In the genomic region with DNA sequence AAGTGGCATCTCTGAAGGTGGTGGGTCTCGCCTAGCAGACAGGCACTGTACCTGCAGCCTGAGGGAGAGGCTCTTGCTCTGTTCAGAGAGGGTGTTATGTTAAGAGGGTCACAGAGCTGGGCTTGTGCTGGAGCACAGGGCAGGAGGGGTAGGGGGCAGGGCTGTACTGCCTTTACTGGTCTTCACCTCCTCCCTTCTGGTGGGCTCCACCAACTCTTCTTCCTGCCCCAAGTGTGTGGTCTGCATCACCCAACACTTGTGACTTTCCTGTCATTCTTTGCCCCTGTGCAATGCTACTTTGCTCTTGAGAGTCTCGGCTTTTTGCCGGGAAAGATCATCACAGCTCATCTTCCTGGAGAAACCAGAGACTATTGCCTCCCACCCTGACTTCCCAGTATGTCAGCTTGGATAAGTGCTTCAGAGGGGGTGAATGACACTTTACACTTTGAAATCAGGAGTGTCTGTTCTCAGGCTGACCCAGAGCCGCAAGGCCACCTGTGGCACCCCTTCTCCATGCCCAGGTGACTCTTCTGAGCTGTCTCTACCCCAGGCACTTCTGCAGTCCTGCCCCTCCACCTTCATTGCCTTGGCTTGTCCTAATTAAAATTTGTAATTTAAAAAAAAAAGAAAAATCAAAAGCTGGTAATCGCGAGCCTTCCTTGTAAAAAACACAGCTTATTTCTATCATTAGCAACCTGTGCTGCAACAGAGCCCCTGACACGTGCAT, we compare ENCODE assay signal across 15 cellular contexts. TPM values are rescaled to one million over a fixed set of nuclear protein-coding genes. Genes with fewer than 3 reads are reported as not detected.
DNase-seq lines count a peak whose midpoint lies in the region; ATAC-seq and TF ChIP-seq lines count a peak whose summit lies in the region.
"Had no signal": no experiment of that assay in that cellular context is flagged by ENCODE, and none has a peak within 500 bp of the region (broad histone marks: within the 10 kb centered on the region; RNA-seq: fewer than 3 reads in every experiment).

No MANE protein-coding gene starts in this region.

- H3K9me3 Mint-ChIP-seq in activated naive CD8-positive, alpha-beta T cell treated with anti-CD3 and anti-CD28 coated beads, Interleukin-2, amount 50 U/mL, for 24 hours = no peaks in the 10 kb centered on the region

- no peaks in the 10 kb centered on the region for H3K27me3 ChIP-seq in Peyer's patch
- H3K27me3 ChIP-seq in spleen (replicated peaks in 1 of 7) = no peaks in the 10 kb centered on the region
- H3K27me3 ChIP-seq: SJSA1, tibial nerve had no signal

- H3K4me3 Mint-ChIP-seq in activated naive CD8-positive, alpha-beta T cell treated with anti-CD3 and anti-CD28 coated beads, Interleukin-2, amount 50 U/mL, for 24 hours = peak overlapping the region; percentile 78

- TF ChIP-seq POLR2A in Peyer's patch (IDR thresholded peaks at IDR 0.05) (no peak), spleen (IDR thresholded peaks at IDR 0.05) (no peak)

- DNase-seq in NK-92 treated with Interleukin-12 subunit alpha and Interleukin-12 subunit beta, amount 100 ng/mL, for 24 hours (lab: John Stamatoyannopoulos, UW) = peak; percentile 62
- DNase-seq in NK-92 (lab: John Stamatoyannopoulos, UW; ENCODE audit: unreplicated experiment) = no peak
- DNase-seq in Peyer's patch = peak in 1 of 3 donors; percentile 48
- no peak for DNase-seq in activated naive CD8-positive, alpha-beta T cell treated with anti-CD3 and anti-CD28 coated beads, Interleukin-2, amount 50 U/mL, for 24 hours
- DNase-seq in spleen = no peak
- no peak for DNase-seq in SW 1271 (lab: John Stamatoyannopoulos, UW)
- no peak for DNase-seq in midbrain (lab: John Stamatoyannopoulos, UW)
- no peak for DNase-seq in MV-4-11 (lab: John Stamatoyannopoulos, UW)
- DNase-seq: 8988T, Calu3, NCI-H187, NCI-H748 treated with DMSO at 0.1 percent for 48 hours had no signal

- no peaks in the 10 kb centered on the region for H3K27me3 Mint-ChIP-seq in activated naive CD8-positive, alpha-beta T cell treated with anti-CD3 and anti-CD28 coated beads, Interleukin-2, amount 50 U/mL, for 24 hours

- H3K4me3 ChIP-seq in Peyer's patch (peak overlapping the region in 1 of 4 donors; percentile 3), spleen (peak overlapping the region in 5 of 8 donors; percentile 1 to 59 (median 16))
- H3K4me3 ChIP-seq: coronary artery, SJSA1, tibial nerve had no signal

- intact Hi-C loops in spleen (cut with DNase I; ENCODE audit: low total_unique reads) = no loop called here

- no peak for TF ChIP-seq CTCF in Peyer's patch (IDR thresholded peaks at IDR 0.05)
- no peak for TF ChIP-seq CTCF in spleen (IDR thresholded peaks at IDR 0.05 in 8 of 11, conservative IDR thresholded peaks at IDR 0.05 in 3 of 11)

- peaks cover 0 to 53% (median 19%) of the 10 kb centered on the region in 4 donors for H3K4me1 ChIP-seq in Peyer's patch
- H3K4me1 ChIP-seq in spleen = peaks cover 42 to 100% (median 92%) of the 10 kb centered on the region in 6 donors
- H3K4me1 ChIP-seq: SJSA1 had no signal

- H3K4me1 Mint-ChIP-seq in activated naive CD8-positive, alpha-beta T cell treated with anti-CD3 and anti-CD28 coated beads, Interleukin-2, amount 50 U/mL, for 24 hours = peaks cover 99% of the 10 kb centered on the region

- peak overlapping the region; percentile 2 to 81 (median 48) for H3K27ac ChIP-seq in Peyer's patch
- peak overlapping the region in 7 of 8 donors; percentile 15 to 89 (median 82) for H3K27ac ChIP-seq in spleen
- H3K27ac ChIP-seq: coronary artery, SJSA1 had no signal

- H3K36me3 ChIP-seq in Peyer's patch (no peaks in the 10 kb centered on the region), spleen (no peaks in the 10 kb centered on the region)
- H3K36me3 ChIP-seq: SJSA1, tibial nerve had no signal

- H3K27ac Mint-ChIP-seq in activated naive CD8-positive, alpha-beta T cell treated with anti-CD3 and anti-CD28 coated beads, Interleukin-2, amount 50 U/mL, for 24 hours = peak overlapping the region; percentile 96

- H3K9me3 ChIP-seq in Peyer's patch (no peaks in the 10 kb centered on the region), spleen (no peaks in the 10 kb centered on the region)
- H3K9me3 ChIP-seq: SJSA1, tibial nerve had no signal

- H3K36me3 Mint-ChIP-seq in activated naive CD8-positive, alpha-beta T cell treated with anti-CD3 and anti-CD28 coated beads, Interleukin-2, amount 50 U/mL, for 24 hours (ENCODE audit: low read depth) = peaks cover 5% of the 10 kb centered on the region

- ATAC-seq in activated naive CD8-positive, alpha-beta T cell treated with anti-CD3 and anti-CD28 coated beads, Interleukin-2, amount 50 U/mL, for 24 hours = peak; percentile 26

- WGBS in spleen, 5 donors = 46 to 50% (median 46%) methylated on average over 7 of the region's 7 CpGs

RNA-seq across cellular contexts. Expression of a gene that starts 38.4 kb away (rescaled TPM):
- total RNA-seq in Peyer's patch (100 to 1,000 TPM in 1 of 4 donors, 10 to 100 TPM in 3; 25.3 to 108 (median 31.7) TPM), spleen (100 to 1,000 TPM; 212 to 389 (median 260) TPM)
- polyA plus RNA-seq in spleen = 10 to 100 TPM; 36.4 to 39.2 (median 37.9) TPM
- total RNA-seq: SJSA1 had no signal
